In genomic region chr16:12098429-12099310, GRCh38 we compare ENCODE assay signal across 16 cellular contexts.
"Had no signal": no experiment of that assay in that cellular context is flagged by ENCODE, and none has a peak within 500 bp of the region (broad histone marks: within the 10 kb centered on the region; RNA-seq: fewer than 3 reads in every experiment).

No MANE protein-coding gene starts in this region.

- H3K4me3 Mint-ChIP-seq: activated B cell treated with CpG ODN at 0.5 μM for 24 hours; activated CD8-positive, alpha-beta memory T cell treated with anti-CD3 and anti-CD28 coated beads, Interleukin-2, amount 10 ng/mL, durations not matched to agents 7 days and 5 days; activated naive CD8-positive, alpha-beta T cell treated with anti-CD3 and anti-CD28 coated beads for 36 hours; stimulated activated naive CD8-positive, alpha-beta T cell treated with anti-CD3 and anti-CD28 coated beads, Interleukin-15, amount 100 ng/mL, for 72 hours; T-cell had no signal

- H3K4me3 ChIP-seq: lung, psoas muscle, sigmoid colon, thoracic aorta had no signal

- H3K27me3 ChIP-seq: brain microvascular endothelial cell, sigmoid colon had no signal

- H3K9me3 ChIP-seq: psoas muscle, sigmoid colon, thoracic aorta had no signal

- ATAC-seq: activated CD8-positive, alpha-beta memory T cell treated with anti-CD3 and anti-CD28 coated beads, Interleukin-2, amount 10 ng/mL, durations not matched to agents 7 days and 5 days; naive thymus-derived CD4-positive, alpha-beta T cell; psoas muscle; stimulated activated naive CD8-positive, alpha-beta T cell treated with anti-CD3 and anti-CD28 coated beads, Interleukin-15, amount 100 ng/mL, for 72 hours; T-cell had no signal

- H3K36me3 Mint-ChIP-seq: activated CD8-positive, alpha-beta memory T cell treated with anti-CD3 and anti-CD28 coated beads, Interleukin-2, amount 10 ng/mL, durations not matched to agents 7 days and 5 days had no signal

- H3K27ac ChIP-seq: brain microvascular endothelial cell, psoas muscle, thoracic aorta had no signal

- H3K27me3 Mint-ChIP-seq: activated B cell treated with CpG ODN at 0.5 μM for 24 hours; activated CD8-positive, alpha-beta memory T cell treated with anti-CD3 and anti-CD28 coated beads, Interleukin-2, amount 10 ng/mL, durations not matched to agents 7 days and 5 days; activated naive CD8-positive, alpha-beta T cell treated with anti-CD3 and anti-CD28 coated beads for 36 hours; naive thymus-derived CD4-positive, alpha-beta T cell; stimulated activated naive CD8-positive, alpha-beta T cell treated with anti-CD3 and anti-CD28 coated beads, Interleukin-15, amount 100 ng/mL, for 72 hours; T-cell had no signal

- H3K9me3 Mint-ChIP-seq: activated B cell treated with CpG ODN at 0.5 μM for 24 hours; activated naive CD8-positive, alpha-beta T cell treated with anti-CD3 and anti-CD28 coated beads for 36 hours; stimulated activated naive CD8-positive, alpha-beta T cell treated with anti-CD3 and anti-CD28 coated beads, Interleukin-15, amount 100 ng/mL, for 72 hours; T-cell had no signal

- DNase-seq: activated B cell treated with CpG ODN at 0.5 μM for 24 hours; activated CD8-positive, alpha-beta memory T cell treated with anti-CD3 and anti-CD28 coated beads, Interleukin-2, amount 10 ng/mL, durations not matched to agents 7 days and 5 days; activated gamma-delta T cell treated with Interleukin-2 at 50 U/mL for 16 hours; activated naive CD8-positive, alpha-beta T cell treated with anti-CD3 and anti-CD28 coated beads for 36 hours; activated T-cell treated with anti-CD3 and anti-CD28 coated beads, Interleukin-2, amount 50 U/mL, for 48 hours; brain microvascular endothelial cell; effector memory CD4-positive, alpha-beta T cell; naive thymus-derived CD4-positive, alpha-beta T cell; psoas muscle; sigmoid colon; stimulated activated CD4-positive, alpha-beta T cell treated with anti-CD3 and anti-CD28 coated beads, Interleukin-2, amount 100 ng/mL, for 48 hours; stimulated activated CD8-positive, alpha-beta memory T cell treated with anti-CD3 and anti-CD28 coated beads, Interleukin-4, amount 100 ng/mL, for 48 hours; stimulated activated naive CD8-positive, alpha-beta T cell treated with anti-CD3 and anti-CD28 coated beads, Interleukin-15, amount 100 ng/mL, for 72 hours; T-cell had no signal

- H3K27ac Mint-ChIP-seq: activated B cell treated with CpG ODN at 0.5 μM for 24 hours; activated CD8-positive, alpha-beta memory T cell treated with anti-CD3 and anti-CD28 coated beads, Interleukin-2, amount 10 ng/mL, durations not matched to agents 7 days and 5 days; activated naive CD8-positive, alpha-beta T cell treated with anti-CD3 and anti-CD28 coated beads for 36 hours; stimulated activated naive CD8-positive, alpha-beta T cell treated with anti-CD3 and anti-CD28 coated beads, Interleukin-15, amount 100 ng/mL, for 72 hours; T-cell had no signal

- H3K36me3 ChIP-seq: brain microvascular endothelial cell, sigmoid colon had no signal
